In the genomic region with DNA sequence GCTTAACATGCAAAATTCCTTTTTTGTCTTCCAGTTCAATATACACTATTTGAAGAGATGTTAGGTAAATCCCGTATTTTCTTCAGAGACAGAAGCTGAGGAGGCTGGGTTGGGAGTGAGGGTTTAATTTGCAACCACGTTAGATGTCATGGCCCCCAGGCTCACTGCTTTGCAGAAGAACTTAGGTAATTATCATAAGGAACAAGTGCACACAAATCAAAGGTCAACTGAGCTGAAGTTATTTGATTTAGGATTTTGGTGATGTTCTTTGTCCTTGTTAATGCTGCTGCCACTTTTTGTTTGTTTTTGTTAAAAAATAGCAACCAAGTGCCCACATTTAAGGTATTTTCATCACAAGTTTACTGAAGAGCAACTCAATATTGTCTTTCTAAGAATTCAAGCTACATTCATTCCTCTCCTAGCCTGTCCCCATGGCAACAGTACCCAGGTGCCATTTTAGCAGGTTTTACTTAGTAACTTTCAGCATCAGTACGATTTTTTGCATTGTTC, we compare ENCODE assay signal across 26 cellular contexts.
"Had no signal": no experiment of that assay in that cellular context is flagged by ENCODE, and none has a peak within 500 bp of the region (broad histone marks: within the 10 kb centered on the region; RNA-seq: fewer than 3 reads in every experiment).

No MANE protein-coding gene starts in this region.

- H3K27me3 Mint-ChIP-seq: stimulated activated naive CD8-positive, alpha-beta T cell treated with anti-CD3 and anti-CD28 coated beads, Interleukin-15, amount 100 ng/mL, for 72 hours had no signal

- H3K27me3 ChIP-seq: esophagus muscularis mucosa, foreskin keratinocyte, gastroesophageal sphincter, heart left ventricle, ovary, right lobe of liver, suprapubic skin, transverse colon, vagina had no signal

- H3K4me3 Mint-ChIP-seq: natural killer cell; stimulated activated naive B cell treated with anti-CD40 and anti-IgM and Interleukin-4, amounts not matched to agents 10 μg/mL and 1 μg/mL and 100 μg/mL, for 72 hours; stimulated activated naive CD8-positive, alpha-beta T cell treated with anti-CD3 and anti-CD28 coated beads, Interleukin-15, amount 100 ng/mL, for 72 hours had no signal

- ATAC-seq: gastroesophageal sphincter; heart left ventricle; left cardiac atrium; lower lobe of right lung; natural killer cell; stimulated activated naive B cell treated with anti-CD40 and anti-IgM and Interleukin-4, amounts not matched to agents 10 μg/mL and 1 μg/mL and 100 μg/mL, for 72 hours; stimulated activated naive CD8-positive, alpha-beta T cell treated with anti-CD3 and anti-CD28 coated beads, Interleukin-15, amount 100 ng/mL, for 72 hours had no signal

- DNase-seq: dermis blood vessel endothelial cell; effector memory CD4-positive, alpha-beta T cell; foreskin keratinocyte; heart left ventricle; hippocampal formation; left cardiac atrium; left ventricle myocardium inferior; lower lobe of right lung; natural killer cell; occipital lobe; ovary; retina; right lobe of liver; small intestine; stimulated activated CD4-positive, alpha-beta T cell treated with anti-CD3 and anti-CD28 coated beads, Interleukin-15, amount 100 ng/mL, for 24 hours; stimulated activated CD4-positive, alpha-beta T cell treated with anti-CD3 and anti-CD28 coated beads, Interleukin-2, amount 100 ng/mL, for 48 hours; stimulated activated naive B cell treated with anti-CD40 and anti-IgM and Interleukin-4, amounts not matched to agents 10 μg/mL and 1 μg/mL and 100 μg/mL, for 72 hours; stimulated activated naive CD8-positive, alpha-beta T cell treated with anti-CD3 and anti-CD28 coated beads, Interleukin-15, amount 100 ng/mL, for 72 hours; transverse colon had no signal

- H3K36me3 ChIP-seq: esophagus muscularis mucosa, gastroesophageal sphincter, heart left ventricle, left ventricle myocardium inferior, lower lobe of right lung, ovary, right lobe of liver, suprapubic skin, transverse colon, vagina had no signal

- H3K4me1 ChIP-seq: heart left ventricle, left ventricle myocardium inferior, lower lobe of right lung, transverse colon, vagina had no signal

- H3K4me3 ChIP-seq: coronary artery, esophagus muscularis mucosa, gastroesophageal sphincter, heart left ventricle, left ventricle myocardium inferior, lower lobe of right lung, ovary, right lobe of liver, suprapubic skin, transverse colon, vagina had no signal

- H3K27ac Mint-ChIP-seq: natural killer cell; stimulated activated naive B cell treated with anti-CD40 and anti-IgM and Interleukin-4, amounts not matched to agents 10 μg/mL and 1 μg/mL and 100 μg/mL, for 72 hours; stimulated activated naive CD8-positive, alpha-beta T cell treated with anti-CD3 and anti-CD28 coated beads, Interleukin-15, amount 100 ng/mL, for 72 hours had no signal

- H3K36me3 Mint-ChIP-seq: natural killer cell; stimulated activated naive B cell treated with anti-CD40 and anti-IgM and Interleukin-4, amounts not matched to agents 10 μg/mL and 1 μg/mL and 100 μg/mL, for 72 hours had no signal

- H3K4me1 Mint-ChIP-seq: natural killer cell; stimulated activated naive CD8-positive, alpha-beta T cell treated with anti-CD3 and anti-CD28 coated beads, Interleukin-15, amount 100 ng/mL, for 72 hours had no signal

- H3K27ac ChIP-seq: coronary artery, esophagus muscularis mucosa, foreskin keratinocyte, gastroesophageal sphincter, heart left ventricle, left ventricle myocardium inferior, lower lobe of right lung, ovary, right lobe of liver, suprapubic skin, transverse colon, vagina had no signal

- H3K9me3 Mint-ChIP-seq: natural killer cell; stimulated activated naive B cell treated with anti-CD40 and anti-IgM and Interleukin-4, amounts not matched to agents 10 μg/mL and 1 μg/mL and 100 μg/mL, for 72 hours; stimulated activated naive CD8-positive, alpha-beta T cell treated with anti-CD3 and anti-CD28 coated beads, Interleukin-15, amount 100 ng/mL, for 72 hours had no signal

- FAIRE-seq: endothelial cell of umbilical vein, islet of Langerhans, small intestine had no signal

- H3K9me3 ChIP-seq: esophagus muscularis mucosa, gastroesophageal sphincter, heart left ventricle, left ventricle myocardium inferior, lower lobe of right lung, ovary, right lobe of liver, suprapubic skin, transverse colon, vagina had no signal
